In genomic region chr3:188439080-188439479, GRCh38 we compare ENCODE assay signal across 8 cellular contexts.
A peak's percentile ranks its signal among the peaks of the same experiment; 100 is the strongest.
DNase-seq lines count a peak whose midpoint lies in the region; ATAC-seq, FAIRE-seq and TF ChIP-seq lines count a peak whose summit lies in the region.

No MANE protein-coding gene starts in this region.

- no peaks in the 10 kb centered on the region for H3K27me3 ChIP-seq in right atrium auricular region

- H3K9me3 ChIP-seq in right atrium auricular region: no peaks in the 10 kb centered on the region

- POLR2A ChIA-PET in RWPE1 (lab: Yijun Ruan, JAX; ENCODE audit: low non-redundant PET): no interaction called here

- peak; percentile 76 for ATAC-seq in Right ventricle myocardium superior (ENCODE audit: poor library complexity)
- ATAC-seq in HG03135 (IDR thresholded peaks at IDR 0.05; ENCODE audit: unreplicated experiment): peak; percentile 94

- DNase-seq in Right ventricle myocardium superior (no peak), right atrium auricular region (ENCODE audit: low spot score) (no peak), UCSD-AML1 (lab: John Stamatoyannopoulos, UW; ENCODE audit: unreplicated experiment) (peak; percentile 14), DMS53 (lab: John Stamatoyannopoulos, UW) (no peak), RWPE1 (ENCODE audit: low spot score) (no peak), NCI-H446 (lab: John Stamatoyannopoulos, UW) (no peak)

- peaks cover 0 to 22% of the 10 kb centered on the region in 2 donors for H3K4me1 ChIP-seq in right atrium auricular region

- TF ChIP-seq CTCF in right atrium auricular region (IDR thresholded peaks at IDR 0.05) (no peak), RWPE1 (conservative IDR thresholded peaks at IDR 0.05; ENCODE audit: low read depth) (no peak)

- CTCF ChIA-PET in RWPE1 (lab: Yijun Ruan, JAX): no interaction called here

- intact Hi-C loops in Right ventricle myocardium superior (cut with DNase I): no loop called here

- H3K4me3 ChIP-seq in right atrium auricular region: no peak overlapping the region

- H3K27ac ChIP-seq in right atrium auricular region: peak overlapping the region in 1 of 2 donors; percentile 4
- H3K27ac ChIP-seq in RWPE1: no peak overlapping the region

- no peaks in the 10 kb centered on the region for H3K36me3 ChIP-seq in right atrium auricular region

- FAIRE-seq in islet of Langerhans (lab: Jason Lieb, UNC): peak; percentile 68
